ENCODE assay signal across 7 cellular contexts in genomic region chr13:99410646-99411475, GRCh38.
DNase-seq lines count a peak whose midpoint lies in the region; ATAC-seq and TF ChIP-seq lines count a peak whose summit lies in the region.
"Not testable (repeated sequence)": the region's sequence is repeated elsewhere in the genome, so short reads cannot be mapped to it uniquely, and the experiment has no call there.

No MANE protein-coding gene starts in this region.

- intact Hi-C loops in activated CD4-positive, alpha-beta T cell treated with anti-CD3 and anti-CD28 coated beads for 36 hours (cut with DNase I, micrococcal nuclease): not testable (repeated sequence)

- peak overlapping the region; percentile 48 for H3K27ac Mint-ChIP-seq in activated CD4-positive, alpha-beta T cell treated with anti-CD3 and anti-CD28 coated beads for 36 hours
- peak overlapping the region; percentile 48 for H3K27ac Mint-ChIP-seq in activated naive CD8-positive, alpha-beta T cell treated with anti-CD3 and anti-CD28 coated beads, Interleukin-2, amount 50 U/mL, for 24 hours

- peaks cover 34% of the 10 kb centered on the region for H3K4me1 Mint-ChIP-seq in activated CD4-positive, alpha-beta T cell treated with anti-CD3 and anti-CD28 coated beads for 36 hours
- H3K4me1 Mint-ChIP-seq in activated naive CD8-positive, alpha-beta T cell treated with anti-CD3 and anti-CD28 coated beads, Interleukin-2, amount 50 U/mL, for 24 hours: peaks cover 53% of the 10 kb centered on the region

- H3K9me3 Mint-ChIP-seq in activated CD4-positive, alpha-beta T cell treated with anti-CD3 and anti-CD28 coated beads for 36 hours (ENCODE audit: low read depth); activated naive CD8-positive, alpha-beta T cell treated with anti-CD3 and anti-CD28 coated beads, Interleukin-2, amount 50 U/mL, for 24 hours: not testable (repeated sequence)

- not testable (repeated sequence) for H3K27me3 Mint-ChIP-seq in activated CD4-positive, alpha-beta T cell treated with anti-CD3 and anti-CD28 coated beads for 36 hours; activated naive CD8-positive, alpha-beta T cell treated with anti-CD3 and anti-CD28 coated beads, Interleukin-2, amount 50 U/mL, for 24 hours

- not testable (repeated sequence) for TF ChIP-seq CTCF in GM10266 (IDR thresholded peaks at IDR 0.05; ENCODE audit: control insufficient read depth, insufficient read depth, low read depth, missing control alignments)

- peak; percentile 41 for ATAC-seq in GM19023 (IDR thresholded peaks at IDR 0.05; ENCODE audit: unreplicated experiment)
- ATAC-seq in GM21447 (IDR thresholded peaks at IDR 0.05; ENCODE audit: unreplicated experiment): peak; percentile 50
- ATAC-seq in HG03442 (IDR thresholded peaks at IDR 0.05; ENCODE audit: unreplicated experiment): peak; percentile 46
- not testable (repeated sequence) for ATAC-seq in activated CD4-positive, alpha-beta T cell treated with anti-CD3 and anti-CD28 coated beads for 36 hours; activated naive CD8-positive, alpha-beta T cell treated with anti-CD3 and anti-CD28 coated beads, Interleukin-2, amount 50 U/mL, for 24 hours

- peaks cover 34% of the 10 kb centered on the region for H3K36me3 Mint-ChIP-seq in activated CD4-positive, alpha-beta T cell treated with anti-CD3 and anti-CD28 coated beads for 36 hours (ENCODE audit: low read depth)
- peaks cover 22% of the 10 kb centered on the region for H3K36me3 Mint-ChIP-seq in activated naive CD8-positive, alpha-beta T cell treated with anti-CD3 and anti-CD28 coated beads, Interleukin-2, amount 50 U/mL, for 24 hours (ENCODE audit: low read depth)

- POLR2A ChIA-PET in activated CD4-positive, alpha-beta T cell treated with anti-CD3 and anti-CD28 coated beads for 36 hours (lab: Charles Lee): interaction anchor here (1.8 kb wide), 1 partner anchor 23 kb away, joined by 6 read pairs; no protein-coding TSS in a partner anchor

- DNase-seq in GM10266 (ENCODE audit: extremely low spot score) (peak; percentile 40), iris pigment epithelial cell (ENCODE audit: low read depth) (peak; percentile 27)
- peak; percentile 52 for DNase-seq in activated CD4-positive, alpha-beta T cell treated with anti-CD3 and anti-CD28 coated beads for 36 hours
- not testable (repeated sequence) for DNase-seq in activated naive CD8-positive, alpha-beta T cell treated with anti-CD3 and anti-CD28 coated beads, Interleukin-2, amount 50 U/mL, for 24 hours

- not testable (repeated sequence) for H3K4me3 Mint-ChIP-seq in activated CD4-positive, alpha-beta T cell treated with anti-CD3 and anti-CD28 coated beads for 36 hours; activated naive CD8-positive, alpha-beta T cell treated with anti-CD3 and anti-CD28 coated beads, Interleukin-2, amount 50 U/mL, for 24 hours

- CTCF ChIA-PET in activated CD4-positive, alpha-beta T cell treated with anti-CD3 and anti-CD28 coated beads for 36 hours (lab: Charles Lee): interaction anchor here (0.6 to 2.0 kb wide), 4 partner anchors 10 to 28 kb away, joined by 4 to 8 read pairs (median 6); no protein-coding TSS in a partner anchor
